In genomic region chr9:35748858-35749514, GRCh38 we compare ENCODE assay signal across 1 cellular context.
TF ChIP-seq lines count a peak whose summit lies in the region.

Gene GBA2 (minus strand): TSS chr9:35749228. CDS start chr9:35748704, 524 bp downstream.
Gene RGP1 (plus strand): TSS chr9:35749287. CDS start chr9:35749756, 469 bp downstream.

TF ChIP-seq in endothelial cell of umbilical vein, 7 proteins besides CTCF, POLR2A, EP300 and RAD21 (continued from another document):
- no peak for TF ChIP-seq JUN (IDR thresholded peaks at IDR 0.05; ENCODE audit: borderline replicate concordance, insufficient read depth, insufficient read length, low read depth)
- TF ChIP-seq MYC (IDR thresholded peaks at IDR 0.05; ENCODE audit: low read depth, low read length), result no peak
- no peak for TF ChIP-seq MAX (IDR thresholded peaks at IDR 0.05; ENCODE audit: insufficient read depth, insufficient read length)
- TF ChIP-seq GATA2 (IDR thresholded peaks at IDR 0.05; ENCODE audit: insufficient read depth, insufficient read length, low read depth, low read length), result no peak
- no peak for TF ChIP-seq EZH2 (IDR thresholded peaks at IDR 0.05; ENCODE audit: borderline replicate concordance, low read depth, low read length, severe bottlenecking)
